In the genomic region with DNA sequence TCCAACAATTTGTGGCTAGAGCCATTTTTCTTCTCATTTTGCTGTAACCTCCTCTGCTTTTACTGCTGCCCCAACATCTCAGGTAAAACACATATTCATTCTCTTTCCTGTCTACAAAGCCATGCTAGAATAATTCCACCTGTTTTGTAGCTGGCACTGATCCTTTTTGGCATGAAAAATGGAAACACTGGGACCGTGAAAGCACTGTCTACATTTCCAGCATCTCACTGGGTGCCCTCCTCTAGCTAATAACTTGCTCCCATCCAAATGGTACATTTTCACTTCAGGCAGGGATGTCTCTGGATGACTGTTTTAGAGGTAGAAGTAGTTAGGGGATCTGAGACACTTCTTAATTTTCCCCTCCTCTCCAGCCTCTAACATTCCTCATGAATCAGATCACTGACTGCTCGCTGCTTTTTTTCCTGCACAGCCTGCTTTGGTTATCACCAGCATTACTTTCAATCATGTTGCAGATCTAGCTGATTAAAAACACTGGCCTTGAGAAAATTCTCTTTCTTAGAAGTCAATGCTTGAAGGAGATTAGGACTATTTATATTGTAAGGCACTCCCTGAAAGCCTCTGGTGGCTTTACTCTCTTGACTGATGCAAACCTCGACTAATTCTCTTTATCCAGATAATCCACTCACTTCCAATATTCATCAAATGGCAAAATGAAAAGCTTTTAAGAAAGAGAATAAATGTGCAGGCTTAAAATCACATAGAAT, we compare ENCODE assay signal across 12 cellular contexts.
"Had no signal": no experiment of that assay in that cellular context is flagged by ENCODE, and none has a peak within 500 bp of the region (broad histone marks: within the 10 kb centered on the region; RNA-seq: fewer than 3 reads in every experiment).

No MANE protein-coding gene starts in this region.

- FAIRE-seq: frontal cortex, pancreas had no signal

- H3K4me3 ChIP-seq: heart left ventricle, pancreas had no signal

- H3K27ac ChIP-seq: epithelial cell of prostate, heart left ventricle, pancreas had no signal

- ATAC-seq: activated CD4-positive, CD25-positive, alpha-beta regulatory T cell treated with anti-CD3 and anti-CD28 coated beads, Interleukin-2, amount 50 U/mL, for 24 hours; heart left ventricle; left colon; pancreas; stimulated activated memory B cell treated with anti-CD40 and anti-IgM and Interleukin-4, amounts not matched to agents 10 μg/mL and 1 μg/mL and 100 μg/mL, for 72 hours had no signal

- H3K9me3 ChIP-seq: heart left ventricle, pancreas had no signal

- H3K36me3 ChIP-seq: heart left ventricle, pancreas had no signal

- H3K4me1 ChIP-seq: heart left ventricle, pancreas had no signal

- H3K27me3 ChIP-seq: heart left ventricle, pancreas had no signal

- DNase-seq: activated CD4-positive, alpha-beta T cell treated with anti-CD3 and anti-CD28 coated beads, Interleukin-2, amount 50 U/mL, for 4 hours; activated naive CD4-positive, alpha-beta T cell; activated naive CD8-positive, alpha-beta T cell treated with anti-CD3 and anti-CD28 coated beads, Interleukin-2, amount 10 ng/mL, durations not matched to agents 7 days and 5 days; activated T-cell treated with anti-CD3 and anti-CD28 coated beads for 4 hours; heart left ventricle; left colon; naive B cell; pancreas had no signal
